11 cellular contexts compared by ENCODE assay signal in the genomic region with DNA sequence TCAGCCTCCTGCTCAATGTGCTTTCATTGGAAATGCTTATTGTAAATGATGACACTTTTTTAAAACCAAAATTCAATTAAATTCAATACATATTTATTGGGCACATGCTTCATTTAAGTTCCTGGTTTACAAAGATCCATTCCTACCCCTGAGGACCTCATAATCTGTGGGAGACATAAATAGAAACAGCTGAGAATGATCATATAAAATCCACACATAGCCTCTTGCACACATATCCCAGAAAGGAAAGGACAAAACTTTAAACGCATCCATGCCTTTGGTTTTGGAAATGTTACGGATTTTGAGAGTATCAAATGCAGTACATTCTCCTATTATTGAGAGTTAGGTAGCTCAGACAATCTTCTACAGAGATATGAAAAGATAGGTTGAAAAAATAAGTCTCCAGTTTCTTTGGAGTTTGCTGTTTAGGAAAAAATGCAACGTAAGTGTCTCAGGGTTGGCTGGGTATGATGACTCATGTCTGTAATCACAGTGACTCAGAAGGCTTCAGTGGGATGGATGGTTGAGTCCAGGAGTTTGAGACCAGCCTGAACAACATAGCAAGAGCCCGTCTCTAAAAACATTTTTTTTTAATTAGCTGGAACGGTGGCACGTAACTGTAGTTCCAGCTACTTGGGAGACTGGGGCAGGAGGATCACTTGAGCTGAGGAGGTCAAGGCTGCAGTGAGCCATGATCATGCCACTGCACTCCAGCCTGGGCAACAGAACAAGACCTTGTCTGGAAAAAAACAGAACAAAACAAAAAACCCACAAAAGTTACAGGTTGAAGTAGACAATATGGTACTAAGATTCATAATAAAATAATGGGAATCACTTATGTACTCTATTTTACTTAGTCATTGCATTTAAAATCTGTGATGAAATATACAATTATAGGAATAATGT. TPM values are rescaled to one million over a fixed set of nuclear protein-coding genes. Genes with fewer than 3 reads are reported as not detected.
DNase-seq lines count a peak whose midpoint lies in the region; ATAC-seq, FAIRE-seq and TF ChIP-seq lines count a peak whose summit lies in the region.
"Had no signal": no experiment of that assay in that cellular context is flagged by ENCODE, and none has a peak within 500 bp of the region (broad histone marks: within the 10 kb centered on the region; RNA-seq: fewer than 3 reads in every experiment).

No MANE protein-coding gene starts in this region.

- H3K9ac ChIP-seq in smooth muscle cell (ENCODE audit: low read depth) = peak overlapping the region; percentile 13

- H3K4me3 ChIP-seq in smooth muscle cell = no peak overlapping the region
- H3K4me3 ChIP-seq: ascending aorta had no signal

- H3K27ac ChIP-seq in smooth muscle cell (ENCODE audit: low read depth) = peak overlapping the region; percentile 91
- H3K27ac ChIP-seq: ascending aorta had no signal

- peaks cover 39% of the 10 kb centered on the region for H3K27me3 Mint-ChIP-seq in T-helper 17 cell

- peak; percentile 91 for FAIRE-seq in RCC 7860 (lab: Jason Lieb, UNC)

- no peaks in the 10 kb centered on the region for H3K36me3 ChIP-seq in smooth muscle cell (ENCODE audit: low read depth)
- H3K36me3 ChIP-seq: ascending aorta had no signal

- intact Hi-C loops in left colon (cut with DNase I, micrococcal nuclease) = no loop called here

- TF ChIP-seq POLR2A in erythroblast (IDR thresholded peaks at IDR 0.05; ENCODE audit: low read length) = no peak

- WGBS in smooth muscle cell (ENCODE audit: low lambda C conversion rate) = 14% methylated on average over 6 of the region's 6 CpGs

- H3K4me1 Mint-ChIP-seq in T-helper 17 cell = peaks cover 12% of the 10 kb centered on the region

- no peaks in the 10 kb centered on the region for H3K36me3 Mint-ChIP-seq in T-helper 17 cell (ENCODE audit: low read depth)

- no peak for TF ChIP-seq CTCF in GM20000 (IDR thresholded peaks at IDR 0.05; ENCODE audit: extremely low read depth, missing control alignments)
- no peak for TF ChIP-seq CTCF in smooth muscle cell (IDR thresholded peaks at IDR 0.05; ENCODE audit: borderline replicate concordance, insufficient read depth, poor library complexity, severe bottlenecking)

- no peaks in the 10 kb centered on the region for H3K9me3 ChIP-seq in smooth muscle cell (replicated peaks; ENCODE audit: low read depth)
- H3K9me3 ChIP-seq in T-helper 17 cell (ENCODE audit: control insufficient read depth, low read length, poor library complexity, severe bottlenecking) = no peaks in the 10 kb centered on the region
- H3K9me3 ChIP-seq: ascending aorta had no signal

- peak overlapping the region; percentile 67 for H3K4me2 ChIP-seq in smooth muscle cell

- no peak overlapping the region for H3K27ac Mint-ChIP-seq in T-helper 17 cell

- H3K79me2 ChIP-seq in smooth muscle cell (ENCODE audit: low read depth) = no peaks in the 10 kb centered on the region

- H3K4me3 Mint-ChIP-seq in T-helper 17 cell = no peak overlapping the region

- no peak for ATAC-seq in T-helper 17 cell
- ATAC-seq in left colon = no peak

- H3K4me1 ChIP-seq in smooth muscle cell (ENCODE audit: low read depth) = no peaks in the 10 kb centered on the region

- peak overlapping the region; percentile 25 for H2AFZ ChIP-seq in smooth muscle cell (ENCODE audit: low read depth)

- DNase-seq in GM20000 (ENCODE audit: low spot score) (peak; percentile 4), RCC 7860 (ENCODE audit: low spot score) (peak; percentile 88), erythroblast (lab: John Stamatoyannopoulos, UW) (peak; percentile 76 to 92), smooth muscle cell (lab: John Stamatoyannopoulos, UW; ENCODE audit: unreplicated experiment) (no peak), hypothalamus (lab: John Stamatoyannopoulos, UW) (no peak), pons (ENCODE audit: low spot score) (no peak), T-helper 17 cell (no peak), left colon (no peak)
- DNase-seq: activated CD4-positive, alpha-beta T cell treated with anti-CD3 and anti-CD28 coated beads, Interleukin-2, amount 50 U/mL, for 1 hour; NCI-H526 treated with DMSO at 0.1 percent for 48 hours had no signal

- no peaks in the 10 kb centered on the region for H4K20me1 ChIP-seq in smooth muscle cell (ENCODE audit: low read depth)

- no peaks in the 10 kb centered on the region for H3K27me3 ChIP-seq in smooth muscle cell (ENCODE audit: low read depth)
- H3K27me3 ChIP-seq: ascending aorta had no signal

- peaks cover 15% of the 10 kb centered on the region for H3F3A ChIP-seq in smooth muscle cell (ENCODE audit: low read depth)

RNA-seq across cellular contexts. Expression of a gene that starts 3.9 kb away (rescaled TPM):
- total RNA-seq in smooth muscle cell = 0.49 and 6.3 TPM in 2 replicates
- 0.65 and 1.3 TPM in 2 replicates for polyA plus RNA-seq in smooth muscle cell
- under 1 TPM; 0.17 to 0.26 TPM for total RNA-seq in T-helper 17 cell
- total RNA-seq in left colon = 1 to 10 TPM; 1.3 to 2.1 TPM
- total RNA-seq: ascending aorta had no signal

RNA-seq across cellular contexts. Expression of a gene that starts 26.8 kb away (rescaled TPM):
- 24.3 and 56.8 TPM in 2 replicates for total RNA-seq in smooth muscle cell
- 21.6 and 30.8 TPM in 2 replicates for polyA plus RNA-seq in smooth muscle cell
- 10 to 100 TPM; 29.6 to 42.1 TPM for total RNA-seq in T-helper 17 cell
- 100 to 1,000 TPM; 107 to 108 TPM for total RNA-seq in left colon

Comparison
In these comparisons a context has a peak if more than half of its experiments do, and no peak if none do; other contexts are left out.
1. DNase-seq: peak in GM20000 (single experiment), RCC 7860 (single experiment) and erythroblast (2 of 2); none in smooth muscle cell (single experiment), hypothalamus (0 of 51), pons (single experiment), T-helper 17 cell (0 of 3) and left colon (0 of 2).